In genomic region chr10:42880255-42880620, GRCh38 we compare ENCODE assay signal across 20 cellular contexts.
DNase-seq lines count a peak whose midpoint lies in the region; ATAC-seq, FAIRE-seq and TF ChIP-seq lines count a peak whose summit lies in the region.
"Had no signal": no experiment of that assay in that cellular context is flagged by ENCODE, and none has a peak within 500 bp of the region (broad histone marks: within the 10 kb centered on the region; RNA-seq: fewer than 3 reads in every experiment).

No MANE protein-coding gene starts in this region.

- ATAC-seq in GM12878 (no peak), GM21367 (IDR thresholded peaks at IDR 0.05; ENCODE audit: unreplicated experiment) (no peak)
- ATAC-seq: HCT116 had no signal

- no peaks in the 10 kb centered on the region for H4K20me1 ChIP-seq in BLaER1
- H4K20me1 ChIP-seq in BLaER1 treated with 17β-estradiol and CSF1 and Interleukin-3, amounts not matched to agents 10 nM and 100 nM = no peaks in the 10 kb centered on the region
- H4K20me1 ChIP-seq in GM12878 (ENCODE audit: control insufficient read depth, insufficient read depth) = no peaks in the 10 kb centered on the region
- H4K20me1 ChIP-seq in OCI-LY7 (ENCODE audit: insufficient read depth, low read length) = no peaks in the 10 kb centered on the region

- no peak for TF ChIP-seq EP300 in GM12878 (IDR thresholded peaks at IDR 0.05; ENCODE audit: borderline replicate concordance in 1 of 2, control insufficient read depth in 1 of 2, low read depth in 2 of 2, low read length in 2 of 2)

- no peak for FAIRE-seq in GM12878 (lab: Jason Lieb, UNC)
- FAIRE-seq: D721Med, GM12891, GM18507, GM19239 had no signal

- H3K23ac ChIP-seq in neuronal stem cell (ENCODE audit: low read depth, low read length, poor library complexity) = no peak overlapping the region

- no TSS peak for BruUV-seq in GM12878 (replicated peaks; lab: Mats Ljungman, UMichigan)
- BruUV-seq in OCI-LY7 (replicated peaks; lab: Mats Ljungman, UMichigan) = no TSS peak

- no peak for DNase-seq in GM12878 (ENCODE audit: low read depth, low spot score)
- DNase-seq in neuronal stem cell (ENCODE audit: low spot score) = no peak
- DNase-seq in OCI-LY7 (ENCODE audit: low spot score) = no peak
- no peak for DNase-seq in NK-92 (lab: John Stamatoyannopoulos, UW; ENCODE audit: unreplicated experiment)
- DNase-seq in NCI-H1417 treated with DMSO at 0.1 percent for 48 hours (lab: John Stamatoyannopoulos, UW) = no peak
- DNase-seq: CD4-positive, alpha-beta T cell; CD8-positive, alpha-beta memory T cell; DMS 273 treated with DMSO at 0.1 percent for 48 hours; DMS79; EL; GDM1; H9 had no signal

- TF ChIP-seq CTCF in GM12878 (IDR thresholded peaks at IDR 0.05 in 2 of 3, conservative IDR thresholded peaks at IDR 0.05 in 1 of 3; ENCODE audit: control insufficient read depth in 2 of 3, extremely low read depth in 1 of 3, insufficient read depth in 1 of 3, low read depth in 3 of 3, low read length in 3 of 3) = no peak
- TF ChIP-seq CTCF in OCI-LY7 (conservative IDR thresholded peaks at IDR 0.05; ENCODE audit: low read length) = no peak

- no peaks in the 10 kb centered on the region for H3K27me3 ChIP-seq in BLaER1
- no peaks in the 10 kb centered on the region for H3K27me3 ChIP-seq in BLaER1 treated with 17β-estradiol and CSF1 and Interleukin-3, amounts not matched to agents 10 nM and 100 nM
- H3K27me3 ChIP-seq in GM12878 (replicated peaks in 1 of 2; ENCODE audit: control insufficient read depth in 2 of 2, insufficient read depth in 2 of 2, low read length in 1 of 2) = no peaks in the 10 kb centered on the region
- no peaks in the 10 kb centered on the region for H3K27me3 ChIP-seq in neuronal stem cell (ENCODE audit: control insufficient read depth in 3 of 3, insufficient read depth in 3 of 3, low read depth in 1 of 3, low read length in 3 of 3)

- H4K8ac ChIP-seq in neuronal stem cell (ENCODE audit: low read depth, low read length) = no peak overlapping the region

- H3K9ac ChIP-seq in BLaER1 (no peak overlapping the region), GM12878 (ENCODE audit: control insufficient read depth, insufficient read depth, low read length) (no peak overlapping the region), neuronal stem cell (ENCODE audit: low read depth, low read length, poor library complexity) (no peak overlapping the region)
- no peak overlapping the region for H3K9ac ChIP-seq in BLaER1 treated with 17β-estradiol and CSF1 and Interleukin-3, amounts not matched to agents 10 nM and 100 nM

- H3K4ac ChIP-seq in neuronal stem cell (ENCODE audit: low read length) = no peak overlapping the region

- peak overlapping the region; percentile 14; the same call in 1 of the 2 replicates for H3K27ac ChIP-seq in BLaER1
- H3K27ac ChIP-seq in BLaER1 treated with 17β-estradiol and CSF1 and Interleukin-3, amounts not matched to agents 10 nM and 100 nM = 0 out of 22 replicates have a peak overlapping the region, but pooled peaks of 1 of the 11 experiments have one; percentile 16
- H3K27ac ChIP-seq in GM12878 (ENCODE audit: control insufficient read depth, insufficient read depth) = no peak overlapping the region
- no peak overlapping the region for H3K27ac ChIP-seq in neuronal stem cell (replicated peaks; ENCODE audit: low read length)
- H3K27ac ChIP-seq in OCI-LY7 (ENCODE audit: low read depth, low read length, poor library complexity, severe bottlenecking) = no peak overlapping the region

- H3K4me1 ChIP-seq in BLaER1 = peaks cover 44% of the 10 kb centered on the region
- peaks cover 6 to 44% (median 28%) of the 10 kb centered on the region in 10 experiments; a peak in 18 of 20 replicates for H3K4me1 ChIP-seq in BLaER1 treated with 17β-estradiol and CSF1 and Interleukin-3, amounts not matched to agents 10 nM and 100 nM
- H3K4me1 ChIP-seq in GM12878 (ENCODE audit: control insufficient read depth, insufficient read depth, low read length) = no peaks in the 10 kb centered on the region
- peaks cover 2 to 6% of the 10 kb centered on the region in 2 donors for H3K4me1 ChIP-seq in neuronal stem cell (ENCODE audit: control insufficient read depth in 2 of 2, insufficient read depth in 1 of 2, low read depth in 1 of 2, low read length in 2 of 2)
- H3K4me1 ChIP-seq in OCI-LY7 (ENCODE audit: insufficient read depth, low read length, poor library complexity, severe bottlenecking) = no peaks in the 10 kb centered on the region

- no peak overlapping the region for H2AFZ ChIP-seq in GM12878 (ENCODE audit: control insufficient read depth, low read depth, low read length)
- no peak overlapping the region for H2AFZ ChIP-seq in neuronal stem cell (ENCODE audit: low read length)
- no peak overlapping the region for H2AFZ ChIP-seq in OCI-LY7 (ENCODE audit: low read length)

- in situ Hi-C loops in GM12878 (cut with MboI) = no loop called here

- no peak overlapping the region for H2BK15ac ChIP-seq in neuronal stem cell (ENCODE audit: low read length)

- H3K36me3 ChIP-seq in BLaER1 = no peaks in the 10 kb centered on the region
- peaks cover 0 to 4% (median 0%) of the 10 kb centered on the region in 11 experiments; a peak in 1 of 22 replicates for H3K36me3 ChIP-seq in BLaER1 treated with 17β-estradiol and CSF1 and Interleukin-3, amounts not matched to agents 10 nM and 100 nM
- H3K36me3 ChIP-seq in GM12878 (ENCODE audit: control insufficient read depth in 2 of 2, insufficient read depth in 2 of 2, low read length in 1 of 2) = no peaks in the 10 kb centered on the region
- H3K36me3 ChIP-seq in neuronal stem cell (replicated peaks in 1 of 2; ENCODE audit: control insufficient read depth in 2 of 2, insufficient read depth in 2 of 2, low read length in 2 of 2) = no peaks in the 10 kb centered on the region
- no peaks in the 10 kb centered on the region for H3K36me3 ChIP-seq in OCI-LY7 (ENCODE audit: insufficient read depth, low read length)

- H3K14ac ChIP-seq in neuronal stem cell (ENCODE audit: low read length) = peak overlapping the region; percentile 38

- H2BK12ac ChIP-seq in neuronal stem cell (ENCODE audit: low read length) = no peak overlapping the region

- H3K79me2 ChIP-seq in GM12878 (ENCODE audit: control insufficient read depth, insufficient read depth, low read length) (no peaks in the 10 kb centered on the region), OCI-LY7 (ENCODE audit: insufficient read depth, low read depth, low read length) (no peaks in the 10 kb centered on the region)

- H2BK5ac ChIP-seq in neuronal stem cell (ENCODE audit: low read length) = peak overlapping the region; percentile 75

- H3K9me3 ChIP-seq in BLaER1 = peaks cover 20% of the 10 kb centered on the region
- peaks cover 10 to 25% (median 17%) of the 10 kb centered on the region in 11 experiments for H3K9me3 ChIP-seq in BLaER1 treated with 17β-estradiol and CSF1 and Interleukin-3, amounts not matched to agents 10 nM and 100 nM (replicated peaks in 1 of 11)
- no peaks in the 10 kb centered on the region; the same call in 2 of the 3 replicates for H3K9me3 ChIP-seq in GM12878 (replicated peaks; ENCODE audit: control insufficient read depth, insufficient read depth, low read length)
- peaks cover 0 to 2% of the 10 kb centered on the region in 2 donors for H3K9me3 ChIP-seq in neuronal stem cell (replicated peaks in 1 of 2; ENCODE audit: control insufficient read depth in 2 of 2, insufficient read depth in 1 of 2, low read depth in 1 of 2, low read length in 2 of 2)
- no peaks in the 10 kb centered on the region for H3K9me3 ChIP-seq in OCI-LY7 (ENCODE audit: low read length)

- no peak overlapping the region for H3K18ac ChIP-seq in neuronal stem cell (ENCODE audit: low read length)

- no peak overlapping the region for H3K4me3 ChIP-seq in BLaER1
- no peak overlapping the region for H3K4me3 ChIP-seq in BLaER1 treated with 17β-estradiol and CSF1 and Interleukin-3, amounts not matched to agents 10 nM and 100 nM
- no peak overlapping the region for H3K4me3 ChIP-seq in GM12878
- H3K4me3 ChIP-seq in neuronal stem cell (ENCODE audit: low read length in 2 of 2) = peak overlapping the region in 1 of 2 donors; percentile 22
- H3K4me3 ChIP-seq in OCI-LY7 (ENCODE audit: low read depth, low read length, poor library complexity, severe bottlenecking) = no peak overlapping the region

- H3K9me2 ChIP-seq in OCI-LY7 (ENCODE audit: insufficient read depth, low read length) = no peaks in the 10 kb centered on the region

- peaks cover 2% of the 10 kb centered on the region for H3K79me1 ChIP-seq in neuronal stem cell (ENCODE audit: low read depth, low read length)

- H4K91ac ChIP-seq in neuronal stem cell (ENCODE audit: low read depth, low read length, poor library complexity) = no peak overlapping the region

- 78% methylated on average over 16 of the region's 16 CpGs for WGBS in GM12878 (ENCODE audit: insufficient coverage, insufficient replicate concordance, low lambda C conversion rate, missing lambda C conversion rate)
- no CpG with 5 or more reads among the region's 16 CpGs for WGBS in neuronal stem cell (ENCODE audit: extremely low coverage in 2 of 2, insufficient read length in 2 of 2, insufficient replicate concordance in 1 of 2), 2 donors

- CTCF ChIA-PET in GM12878 (lab: Yijun Ruan, JAX) = no interaction called here
- CTCF ChIA-PET in OCI-LY7 (lab: Charles Lee; ENCODE audit: unreplicated experiment) = no interaction called here

- H3K4me2 ChIP-seq in BLaER1 (peak overlapping the region; percentile 67), GM12878 (ENCODE audit: control insufficient read depth, insufficient read depth) (no peak overlapping the region), neuronal stem cell (ENCODE audit: insufficient read depth, low read length, poor library complexity, severe bottlenecking) (no peak overlapping the region), OCI-LY7 (ENCODE audit: low read length) (no peak overlapping the region)
- H3K4me2 ChIP-seq in BLaER1 treated with 17β-estradiol and CSF1 and Interleukin-3, amounts not matched to agents 10 nM and 100 nM = peak overlapping the region in 9 of 11 experiments; percentile 29 to 68 (median 60); a peak in 16 of 22 replicates

- RAD21 ChIA-PET in GM12878 (lab: Charles Lee; ENCODE audit: unreplicated experiment) = no interaction called here

- no peak for TF ChIP-seq RAD21 in GM12878 (IDR thresholded peaks at IDR 0.05; ENCODE audit: insufficient read depth, low read depth, low read length)

- H2AK5ac ChIP-seq in neuronal stem cell (ENCODE audit: low read depth, low read length) = no peak overlapping the region

- POLR2A ChIA-PET in GM12878 (lab: Charles Lee) = no interaction called here
- POLR2A ChIA-PET in OCI-LY7 (lab: Charles Lee) = no interaction called here

- intact Hi-C loops in GM12878 (cut with micrococcal nuclease; ENCODE audit: unreplicated experiment) = no loop called here
- intact Hi-C loops in OCI-LY7 (cut with micrococcal nuclease; ENCODE audit: unreplicated experiment) = no loop called here

- peak overlapping the region; percentile 87 for H2BK120ac ChIP-seq in neuronal stem cell (ENCODE audit: low read depth, low read length)

- SMC1A ChIA-PET in GM12878 (lab: Charles Lee; ENCODE audit: uncharacterized antibody, unreplicated experiment) = no interaction called here

- TF ChIP-seq POLR2A in GM12878 (IDR thresholded peaks at IDR 0.05; ENCODE audit: low read depth, low read length) = no peak

Comparison
In these comparisons a context has a peak if more than half of its experiments do, and no peak if none do; other contexts are left out.
1. H3K4me2 ChIP-seq: peak in BLaER1 (single experiment) and BLaER1 treated with 17β-estradiol and CSF1 and Interleukin-3, amounts not matched to agents 10 nM and 100 nM (9 of 11); none in GM12878 (single experiment), neuronal stem cell (single experiment) and OCI-LY7 (single experiment).